Comparison of ENCODE assay signal across 13 cellular contexts in the genomic region with DNA sequence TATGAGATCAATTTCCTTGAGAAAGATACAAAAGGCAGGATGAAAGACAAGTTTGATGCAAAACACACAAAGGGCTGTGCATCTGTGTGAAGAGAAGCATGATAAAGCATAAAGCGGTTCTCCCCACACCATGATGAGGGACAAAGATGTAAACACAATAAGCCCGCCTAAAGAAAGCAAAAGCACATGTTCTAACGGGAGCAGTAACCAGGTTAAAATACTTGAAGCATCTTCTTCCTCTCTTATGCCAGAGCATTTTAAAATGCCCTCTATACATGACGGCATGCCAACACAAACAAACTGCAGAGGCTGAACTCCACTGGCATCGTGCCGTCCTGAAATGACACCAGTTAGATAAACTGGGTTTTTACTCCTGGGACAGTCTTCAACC.
DNase-seq lines count a peak whose midpoint lies in the region; ATAC-seq and TF ChIP-seq lines count a peak whose summit lies in the region.
"Had no signal": no experiment of that assay in that cellular context is flagged by ENCODE, and none has a peak within 500 bp of the region (broad histone marks: within the 10 kb centered on the region; RNA-seq: fewer than 3 reads in every experiment).

No MANE protein-coding gene starts in this region.

- H3K9ac ChIP-seq in GM23248 = peak overlapping the region; percentile 52

- peaks cover 99% of the 10 kb centered on the region for H3K79me2 ChIP-seq in GM23248 (ENCODE audit: insufficient read depth)
- peaks cover 81% of the 10 kb centered on the region for H3K79me2 ChIP-seq in osteoblast (ENCODE audit: insufficient read depth, low read length)

- in situ Hi-C loops in GM23248 (cut with MboI) = no loop called here
- in situ Hi-C loops in ACHN (cut with HindIII; ENCODE audit: low pct_ligation_motif_present, low pct_unique_long_range_greater_than_20kb, low sequenced_read_pairs) = no loop called here

- no peaks in the 10 kb centered on the region for H3K27me3 Mint-ChIP-seq in immature natural killer cell (ENCODE audit: low read depth in 3 of 3)

- no peaks in the 10 kb centered on the region for H3K4me1 Mint-ChIP-seq in immature natural killer cell

- no peaks in the 10 kb centered on the region for H4K20me1 ChIP-seq in GM23248 (ENCODE audit: insufficient read depth)
- H4K20me1 ChIP-seq in osteoblast (ENCODE audit: insufficient read depth, low read length) = no peaks in the 10 kb centered on the region

- peak overlapping the region; percentile 69 for H3K27ac ChIP-seq in GM23248
- no peak overlapping the region for H3K27ac ChIP-seq in RWPE2 (ENCODE audit: poor library complexity, severe bottlenecking)
- peak overlapping the region; percentile 73 for H3K27ac ChIP-seq in cardiac muscle cell
- peak overlapping the region; percentile 44 for H3K27ac ChIP-seq in osteoblast (ENCODE audit: low read depth, low read length)
- H3K27ac ChIP-seq: PC-9, WERI-Rb-1 had no signal

- H3K4me3 Mint-ChIP-seq in immature natural killer cell = no peak overlapping the region

- H3K4me1 ChIP-seq in GM23248 (ENCODE audit: insufficient read depth) = peaks cover 27% of the 10 kb centered on the region
- no peaks in the 10 kb centered on the region for H3K4me1 ChIP-seq in RWPE2 (ENCODE audit: insufficient read depth, poor library complexity, severe bottlenecking)
- peaks cover 70% of the 10 kb centered on the region for H3K4me1 ChIP-seq in cardiac muscle cell (ENCODE audit: low read depth)
- peaks cover 31% of the 10 kb centered on the region for H3K4me1 ChIP-seq in osteoblast (ENCODE audit: insufficient read depth, low read length)

- TF ChIP-seq CTCF in RWPE2 (IDR thresholded peaks at IDR 0.05; ENCODE audit: poor library complexity, severe bottlenecking) = no peak
- no peak for TF ChIP-seq CTCF in cardiac muscle cell (IDR thresholded peaks at IDR 0.05; ENCODE audit: low read depth, low read length)
- TF ChIP-seq CTCF in osteoblast (IDR thresholded peaks at IDR 0.05; ENCODE audit: extremely low read depth, low read depth, low read length) = no peak

- no peaks in the 10 kb centered on the region for H3K9me2 ChIP-seq in GM23248 (ENCODE audit: insufficient read depth)

- H2AFZ ChIP-seq in GM23248 = peak overlapping the region; percentile 42
- H2AFZ ChIP-seq in osteoblast (ENCODE audit: low read length) = no peak overlapping the region
- H2AFZ ChIP-seq: PC-9 had no signal

- peaks cover 27% of the 10 kb centered on the region for H3F3A ChIP-seq in GM23248 (ENCODE audit: insufficient read depth)

- H3K27ac Mint-ChIP-seq in immature natural killer cell = no peak overlapping the region

- peak overlapping the region; percentile 45 for H3K4me3 ChIP-seq in GM23248
- H3K4me3 ChIP-seq in RWPE2 (ENCODE audit: severe bottlenecking) = no peak overlapping the region
- H3K4me3 ChIP-seq in cardiac muscle cell = no peak overlapping the region
- peak overlapping the region; percentile 57 for H3K4me3 ChIP-seq in osteoblast (ENCODE audit: insufficient read depth, low read length)
- H3K4me3 ChIP-seq: PC-9 had no signal

- 37 to 42% methylated on average over 6 of the region's 6 CpGs for WGBS in GM23248 (ENCODE audit: low coverage in 1 of 2, low lambda C conversion rate in 2 of 2, missing lambda C conversion rate in 2 of 2), 2 experiments

- no peaks in the 10 kb centered on the region for H3K36me3 ChIP-seq in GM23248 (ENCODE audit: low read depth)
- H3K36me3 ChIP-seq in RWPE2 (ENCODE audit: low read depth) = no peaks in the 10 kb centered on the region
- H3K36me3 ChIP-seq in cardiac muscle cell = no peaks in the 10 kb centered on the region
- H3K36me3 ChIP-seq in osteoblast (ENCODE audit: insufficient read depth, low read length) = no peaks in the 10 kb centered on the region
- H3K36me3 ChIP-seq: WERI-Rb-1 had no signal

- peaks cover 0 to 6% (median 0%) of the 10 kb centered on the region in 6 donors for H3K9me3 Mint-ChIP-seq in immature natural killer cell

- DNase-seq in GM23248 (peak; percentile 59), RWPE2 (ENCODE audit: low spot score) (no peak), cardiac muscle cell (ENCODE audit: low read depth in 1 of 2, low spot score in 1 of 2) (peak in 1 of 2 donors; percentile 50), osteoblast (ENCODE audit: insufficient read length, low spot score, missing footprints) (peak; percentile 73), immature natural killer cell (no peak), NCI-H748 (lab: John Stamatoyannopoulos, UW; ENCODE audit: unreplicated experiment) (no peak), ACHN (no peak), NCI-H1417 (lab: John Stamatoyannopoulos, UW) (no peak)
- DNase-seq: activated gamma-delta T cell treated with Interleukin-2 at 50 U/mL for 16 hours, islet precursor cell, NCI-H1105 treated with DMSO at 0.1 percent for 48 hours, PC-9, WERI-Rb-1 had no signal

- no peaks in the 10 kb centered on the region for H3K36me3 Mint-ChIP-seq in immature natural killer cell

- H3K4me2 ChIP-seq in GM23248 (ENCODE audit: unreplicated experiment) (peak overlapping the region; percentile 76), osteoblast (ENCODE audit: insufficient read depth, low read length) (peak overlapping the region; percentile 82)
- H3K4me2 ChIP-seq: PC-9 had no signal

- H3K27me3 ChIP-seq in GM23248 (replicated peaks; ENCODE audit: insufficient read depth) (no peaks in the 10 kb centered on the region), RWPE2 (ENCODE audit: insufficient read depth, poor library complexity, severe bottlenecking) (no peaks in the 10 kb centered on the region), cardiac muscle cell (no peaks in the 10 kb centered on the region), osteoblast (ENCODE audit: insufficient read depth, low read length) (no peaks in the 10 kb centered on the region)

- H3K9me3 ChIP-seq in GM23248 (ENCODE audit: low read depth) = no peaks in the 10 kb centered on the region
- no peaks in the 10 kb centered on the region for H3K9me3 ChIP-seq in RWPE2 (ENCODE audit: severe bottlenecking)
- no peaks in the 10 kb centered on the region for H3K9me3 ChIP-seq in cardiac muscle cell (ENCODE audit: low read depth)
- H3K9me3 ChIP-seq in osteoblast (ENCODE audit: low read depth, low read length) = no peaks in the 10 kb centered on the region

- peak; percentile 17; the same call in 1 of the 3 replicates for ATAC-seq in RWPE2 (ENCODE audit: low read depth)

Comparison
In these comparisons a context has a peak if more than half of its experiments do, and no peak if none do; other contexts are left out.
1. DNase-seq: peak in GM23248 (single experiment) and osteoblast (single experiment); none in RWPE2 (single experiment), immature natural killer cell (0 of 3), NCI-H748 (single experiment), ACHN (single experiment) and NCI-H1417 (0 of 3).
2. H3K4me3 ChIP-seq: peak in GM23248 (single experiment) and osteoblast (single experiment); none in RWPE2 (single experiment) and cardiac muscle cell (single experiment).